In genomic region chr12:104279164-104279563, GRCh38 we compare ENCODE assay signal across 1 cellular context.
TF ChIP-seq lines count a peak whose summit lies in the region.

No MANE protein-coding gene starts in this region.

TF ChIP-seq in GM23338, 12 proteins besides CTCF, POLR2A, EP300 and RAD21 (continued from another document):
- TF ChIP-seq REST (IDR thresholded peaks at IDR 0.05; ENCODE audit: unreplicated experiment) (no peak), ZNF462 (CRISPR knock-in tag; IDR thresholded peaks at IDR 0.05) (no peak), JUNB (IDR thresholded peaks at IDR 0.05; ENCODE audit: unreplicated experiment) (no peak), NANOG (IDR thresholded peaks at IDR 0.05; ENCODE audit: borderline replicate concordance) (no peak), ZNF331 (CRISPR knock-in tag; IDR thresholded peaks at IDR 0.05; ENCODE audit: low read depth) (no peak), ZNF114 (CRISPR knock-in tag; IDR thresholded peaks at IDR 0.05) (no peak), EZH2 (IDR thresholded peaks at IDR 0.05; ENCODE audit: low read depth, unreplicated experiment) (no peak), ETS1 (IDR thresholded peaks at IDR 0.05) (no peak), CREB1 (CRISPR knock-in tag; IDR thresholded peaks at IDR 0.05; ENCODE audit: low read depth) (no peak)
